ENCODE assay signal across 19 cellular contexts in genomic region chr3:144097144-144097543, GRCh38.
"Had no signal": no experiment of that assay in that cellular context is flagged by ENCODE, and none has a peak within 500 bp of the region (broad histone marks: within the 10 kb centered on the region; RNA-seq: fewer than 3 reads in every experiment).

No MANE protein-coding gene starts in this region.

- H3K4me1 ChIP-seq: breast epithelium, tibial artery, vagina had no signal

- H3K27me3 Mint-ChIP-seq: activated CD8-positive, alpha-beta memory T cell treated with anti-CD3 and anti-CD28 coated beads, Interleukin-2, amount 10 ng/mL, durations not matched to agents 7 days and 5 days; dendritic cell treated with granulocyte-macrophage colony-stimulating factor and Interleukin-4, amounts not matched to agents 40 ng/mL and 50 ng/mL, for 4 days had no signal

- H3K27me3 ChIP-seq: ascending aorta, breast epithelium, tibial artery, vagina had no signal

- H3K36me3 ChIP-seq: ascending aorta, breast epithelium, tibial artery, vagina had no signal

- H3K4me1 Mint-ChIP-seq: activated CD8-positive, alpha-beta memory T cell treated with anti-CD3 and anti-CD28 coated beads, Interleukin-2, amount 10 ng/mL, durations not matched to agents 7 days and 5 days; activated naive CD8-positive, alpha-beta T cell treated with anti-CD3 and anti-CD28 coated beads, Interleukin-2, amount 50 U/mL, for 24 hours; immature natural killer cell; natural killer cell had no signal

- ATAC-seq: activated CD8-positive, alpha-beta memory T cell treated with anti-CD3 and anti-CD28 coated beads, Interleukin-2, amount 10 ng/mL, durations not matched to agents 7 days and 5 days; activated naive CD8-positive, alpha-beta T cell treated with anti-CD3 and anti-CD28 coated beads, Interleukin-2, amount 50 U/mL, for 24 hours; natural killer cell had no signal

- DNase-seq: activated CD4-positive, alpha-beta memory T cell treated with anti-CD3 and anti-CD28 coated beads for 36 hours; activated CD8-positive, alpha-beta memory T cell treated with anti-CD3 and anti-CD28 coated beads, Interleukin-2, amount 10 ng/mL, durations not matched to agents 7 days and 5 days; activated naive CD4-positive, alpha-beta T cell treated with anti-CD3 and anti-CD28 coated beads for 36 hours; activated naive CD8-positive, alpha-beta T cell treated with anti-CD3 and anti-CD28 coated beads, Interleukin-2, amount 50 U/mL, for 24 hours; activated T-cell treated with anti-CD3 and anti-CD28 coated beads, Interleukin-2, amount 50 U/mL, for 1 hour; effector memory CD4-positive, alpha-beta T cell; foreskin melanocyte; immature natural killer cell; mesendoderm; natural killer cell; nucleus accumbens; stimulated activated CD4-positive, alpha-beta T cell treated with anti-CD3 and anti-CD28 coated beads, Interleukin-2, amount 100 ng/mL, for 48 hours; stimulated activated naive CD4-positive, alpha-beta T cell; tibial artery had no signal

- H3K36me3 Mint-ChIP-seq: activated CD4-positive, alpha-beta memory T cell treated with anti-CD3 and anti-CD28 coated beads for 36 hours; activated CD8-positive, alpha-beta memory T cell treated with anti-CD3 and anti-CD28 coated beads, Interleukin-2, amount 10 ng/mL, durations not matched to agents 7 days and 5 days; immature natural killer cell; natural killer cell had no signal

- H3K4me3 Mint-ChIP-seq: activated CD4-positive, alpha-beta memory T cell treated with anti-CD3 and anti-CD28 coated beads for 36 hours; activated CD8-positive, alpha-beta memory T cell treated with anti-CD3 and anti-CD28 coated beads, Interleukin-2, amount 10 ng/mL, durations not matched to agents 7 days and 5 days; activated naive CD4-positive, alpha-beta T cell treated with anti-CD3 and anti-CD28 coated beads for 36 hours; activated naive CD8-positive, alpha-beta T cell treated with anti-CD3 and anti-CD28 coated beads, Interleukin-2, amount 50 U/mL, for 24 hours; dendritic cell treated with granulocyte-macrophage colony-stimulating factor and Interleukin-4, amounts not matched to agents 40 ng/mL and 50 ng/mL, for 4 days; immature natural killer cell; natural killer cell had no signal

- H3K27ac ChIP-seq: ascending aorta, breast epithelium, tibial artery, vagina had no signal

- H3K9me3 ChIP-seq: vagina had no signal

- H3K27ac Mint-ChIP-seq: activated CD4-positive, alpha-beta memory T cell treated with anti-CD3 and anti-CD28 coated beads for 36 hours; activated CD8-positive, alpha-beta memory T cell treated with anti-CD3 and anti-CD28 coated beads, Interleukin-2, amount 10 ng/mL, durations not matched to agents 7 days and 5 days; activated naive CD4-positive, alpha-beta T cell treated with anti-CD3 and anti-CD28 coated beads for 36 hours; activated naive CD8-positive, alpha-beta T cell treated with anti-CD3 and anti-CD28 coated beads, Interleukin-2, amount 50 U/mL, for 24 hours; activated T-helper 2 cell treated with anti-CD3 and anti-CD28 coated beads, Interferon-gamma antibody, Interleukin-2, Interleukin-4, amounts not matched to agents 10 μg/mL and 5 μg/mL and 100 μg/mL, durations not matched to agents 14 hours and 24 hours and 36 hours; dendritic cell treated with granulocyte-macrophage colony-stimulating factor and Interleukin-4, amounts not matched to agents 40 ng/mL and 50 ng/mL, for 4 days; immature natural killer cell; natural killer cell had no signal

- H3K9me3 Mint-ChIP-seq: activated CD4-positive, alpha-beta memory T cell treated with anti-CD3 and anti-CD28 coated beads for 36 hours; activated naive CD4-positive, alpha-beta T cell treated with anti-CD3 and anti-CD28 coated beads for 36 hours; activated naive CD8-positive, alpha-beta T cell treated with anti-CD3 and anti-CD28 coated beads, Interleukin-2, amount 50 U/mL, for 24 hours; activated T-helper 2 cell treated with anti-CD3 and anti-CD28 coated beads, Interferon-gamma antibody, Interleukin-2, Interleukin-4, amounts not matched to agents 10 μg/mL and 5 μg/mL and 100 μg/mL, durations not matched to agents 14 hours and 24 hours and 36 hours; immature natural killer cell had no signal

- H3K4me3 ChIP-seq: ascending aorta, breast epithelium, tibial artery, vagina had no signal
